18 cellular contexts compared by ENCODE assay signal in genomic region chr1:2528016-2528415, GRCh38. TPM values are rescaled to one million over a fixed set of nuclear protein-coding genes. Genes with fewer than 3 reads are reported as not detected.
DNase-seq lines count a peak whose midpoint lies in the region; ATAC-seq and TF ChIP-seq lines count a peak whose summit lies in the region.
"Had no signal": no experiment of that assay in that cellular context is flagged by ENCODE, and none has a peak within 500 bp of the region (broad histone marks: within the 10 kb centered on the region; RNA-seq: fewer than 3 reads in every experiment).

No MANE protein-coding gene starts in this region.

- peak; percentile 12 for DNase-seq in stimulated activated naive CD8-positive, alpha-beta T cell treated with anti-CD3 and anti-CD28 coated beads, Interleukin-15, Interleukin-2, amounts not matched to agents 100 U/mL and 50 U/mL, for 24 hours
- no peak for DNase-seq in stimulated activated naive CD8-positive, alpha-beta T cell treated with anti-CD3 and anti-CD28 coated beads, Interleukin-15, amount 100 ng/mL, for 72 hours
- DNase-seq in cardiac septum (ENCODE audit: low spot score) = peak; percentile 85
- no peak for DNase-seq in A673 (ENCODE audit: low spot score)
- DNase-seq in MM.1S = no peak
- DNase-seq: activated CD4-positive, CD25-positive, alpha-beta regulatory T cell; activated gamma-delta T cell treated with Interleukin-2 at 50 U/mL for 16 hours; brain microvascular endothelial cell; effector memory CD4-positive, alpha-beta T cell; NCI-H1930; T-helper 1 cell had no signal

- H3K27me3 ChIP-seq in neuron (ENCODE audit: insufficient read depth, low read length) (no peaks in the 10 kb centered on the region), A673 (replicated peaks; ENCODE audit: insufficient read depth, low read depth, low read length, poor library complexity) (peaks cover 44% of the 10 kb centered on the region), MM.1S (replicated peaks; ENCODE audit: insufficient read depth, low read length) (peaks cover 56% of the 10 kb centered on the region)

- H3K27ac ChIP-seq in A673 (ENCODE audit: low read depth, low read length, poor library complexity, severe bottlenecking) = no peak overlapping the region
- no peak overlapping the region for H3K27ac ChIP-seq in MM.1S (ENCODE audit: low read length)
- H3K27ac ChIP-seq: brain microvascular endothelial cell, GM23248 had no signal

- H3F3A ChIP-seq in MM.1S (ENCODE audit: insufficient read depth, low read length) = no peaks in the 10 kb centered on the region

- no peak for ATAC-seq in stimulated activated naive CD8-positive, alpha-beta T cell treated with anti-CD3 and anti-CD28 coated beads, Interleukin-15, Interleukin-2, amounts not matched to agents 100 U/mL and 50 U/mL, for 24 hours
- no peak for ATAC-seq in stimulated activated naive CD8-positive, alpha-beta T cell treated with anti-CD3 and anti-CD28 coated beads, Interleukin-15, amount 100 ng/mL, for 72 hours
- ATAC-seq in HG02798 (IDR thresholded peaks at IDR 0.05; ENCODE audit: poor library complexity, unreplicated experiment) = no peak
- no peak for ATAC-seq in GM21360 (IDR thresholded peaks at IDR 0.05; ENCODE audit: unreplicated experiment)

- no peak overlapping the region for H3K27ac Mint-ChIP-seq in stimulated activated naive CD8-positive, alpha-beta T cell treated with anti-CD3 and anti-CD28 coated beads, Interleukin-15, amount 100 ng/mL, for 72 hours

- H3K4me2 ChIP-seq in MM.1S (ENCODE audit: low read depth, low read length) = no peak overlapping the region

- H3K4me3 ChIP-seq in neuron (ENCODE audit: low read length) (peak overlapping the region; percentile 83), A673 (ENCODE audit: low read depth, low read length, poor library complexity, severe bottlenecking) (no peak overlapping the region), MM.1S (ENCODE audit: low read length) (no peak overlapping the region)
- H3K4me3 ChIP-seq: GM23248 had no signal

- peaks cover 54% of the 10 kb centered on the region for H3K4me1 Mint-ChIP-seq in stimulated activated naive CD8-positive, alpha-beta T cell treated with anti-CD3 and anti-CD28 coated beads, Interleukin-15, amount 100 ng/mL, for 72 hours

- no peaks in the 10 kb centered on the region for H3K9me3 Mint-ChIP-seq in stimulated activated naive CD8-positive, alpha-beta T cell treated with anti-CD3 and anti-CD28 coated beads, Interleukin-15, amount 100 ng/mL, for 72 hours

- POLR2A ChIA-PET in A673 (lab: Charles Lee; ENCODE audit: low non-redundant PET) = no interaction called here

- peaks cover 14% of the 10 kb centered on the region; the same call in 1 of the 2 replicates for H4K20me1 ChIP-seq in MM.1S (ENCODE audit: insufficient read depth, low read length)

- BruUV-seq in A673 (replicated peaks; lab: Mats Ljungman, UMichigan) = no TSS peak

- CTCF ChIA-PET in A673 (lab: Charles Lee) = no interaction called here

- H3K9me2 ChIP-seq in MM.1S (replicated peaks; ENCODE audit: insufficient read depth, low read length) = no peaks in the 10 kb centered on the region

- no peak overlapping the region for H3K4me3 Mint-ChIP-seq in stimulated activated naive CD8-positive, alpha-beta T cell treated with anti-CD3 and anti-CD28 coated beads, Interleukin-15, amount 100 ng/mL, for 72 hours

- H3K4me1 ChIP-seq in neuron (ENCODE audit: insufficient read depth, low read length) = peaks cover 66% of the 10 kb centered on the region
- peaks cover 11% of the 10 kb centered on the region for H3K4me1 ChIP-seq in A673 (ENCODE audit: insufficient read depth, low read length, poor library complexity, severe bottlenecking)
- H3K4me1 ChIP-seq in MM.1S (ENCODE audit: low read length) = peaks cover 13% of the 10 kb centered on the region

- H2AFZ ChIP-seq in neuron (ENCODE audit: low read depth, low read length) = no peak overlapping the region
- H2AFZ ChIP-seq in MM.1S (ENCODE audit: low read length) = no peak overlapping the region
- H2AFZ ChIP-seq: GM23248 had no signal

- intact Hi-C loops in cardiac septum (cut with DNase I) = loop anchor here (5.0 to 10.0 kb wide), 3 partner anchors 59 to 213 kb away; partner anchors contain the start of gene PRXL2B
- intact Hi-C loops in A673 (cut with micrococcal nuclease; ENCODE audit: unreplicated experiment) = no loop called here

- peaks cover 30% of the 10 kb centered on the region for H3K79me2 ChIP-seq in MM.1S (ENCODE audit: low read length)

- H3K36me3 ChIP-seq in neuron (ENCODE audit: insufficient read depth, low read length) (peaks cover 6% of the 10 kb centered on the region), A673 (ENCODE audit: insufficient read depth, low read length, poor library complexity, severe bottlenecking) (peaks cover 4% of the 10 kb centered on the region), MM.1S (replicated peaks; ENCODE audit: insufficient read depth, low read length) (no peaks in the 10 kb centered on the region)
- H3K36me3 ChIP-seq: brain microvascular endothelial cell had no signal

- peaks cover 46% of the 10 kb centered on the region for H3K27me3 Mint-ChIP-seq in stimulated activated naive CD8-positive, alpha-beta T cell treated with anti-CD3 and anti-CD28 coated beads, Interleukin-15, amount 100 ng/mL, for 72 hours

- no peak overlapping the region for H3K9ac ChIP-seq in MM.1S (ENCODE audit: low read length)
- H3K9ac ChIP-seq: GM23248 had no signal

- H3K9me3 ChIP-seq in neuron (ENCODE audit: low read length) (no peaks in the 10 kb centered on the region), A673 (ENCODE audit: low read depth, low read length, poor library complexity, severe bottlenecking) (no peaks in the 10 kb centered on the region), MM.1S (replicated peaks; ENCODE audit: insufficient read depth, low read length) (no peaks in the 10 kb centered on the region)

- TF ChIP-seq CTCF in A673 (conservative IDR thresholded peaks at IDR 0.05; ENCODE audit: low read depth, low read length) (no peak), MM.1S (IDR thresholded peaks at IDR 0.05; ENCODE audit: low read length) (no peak)

RNA-seq across cellular contexts. Expression of gene PANK4, which starts 1.6 kb away (rescaled TPM):
- total RNA-seq in cardiac septum (37.1 TPM), A673 (2021) (45.6 and 53.6 TPM in 2 replicates)

RNA-seq across cellular contexts. Expression of gene HES5, which starts 2.0 kb away (rescaled TPM):
- 2.0 TPM for total RNA-seq in cardiac septum
- not detected in 2 replicates for total RNA-seq in A673 (2021)
- total RNA-seq: GM23248, lung microvascular endothelial cell, omental fat pad, RPMI7951 had no signal

RNA-seq across cellular contexts. Expression of gene TNFRSF14, which starts 28.2 kb away (rescaled TPM):
- 13.8 TPM for total RNA-seq in cardiac septum
- 4.6 and 7.6 TPM in 2 replicates for total RNA-seq in A673 (2021)

RNA-seq across cellular contexts. Expression of gene PLCH2, which starts 51.9 kb away (rescaled TPM):
- total RNA-seq in cardiac septum (0.11 TPM), A673 (2021) (0.13 TPM in 1 of 2 replicates, not detected in the other)
- total RNA-seq: GM23248 had no signal

RNA-seq across cellular contexts. Expression of gene PRXL2B, which starts 58.6 kb away (rescaled TPM):
- 3.4 TPM for total RNA-seq in cardiac septum
- 34.8 and 41.0 TPM in 2 replicates for total RNA-seq in A673 (2021)

Comparison
In these comparisons a context has a peak if more than half of its experiments do, and no peak if none do; other contexts are left out.
1. DNase-seq: peak in stimulated activated naive CD8-positive, alpha-beta T cell treated with anti-CD3 and anti-CD28 coated beads, Interleukin-15, Interleukin-2, amounts not matched to agents 100 U/mL and 50 U/mL, for 24 hours (single experiment) and cardiac septum (single experiment); none in stimulated activated naive CD8-positive, alpha-beta T cell treated with anti-CD3 and anti-CD28 coated beads, Interleukin-15, amount 100 ng/mL, for 72 hours (0 of 2), A673 (single experiment) and MM.1S (single experiment).